ENCODE assay signal across 11 cellular contexts in the genomic region with DNA sequence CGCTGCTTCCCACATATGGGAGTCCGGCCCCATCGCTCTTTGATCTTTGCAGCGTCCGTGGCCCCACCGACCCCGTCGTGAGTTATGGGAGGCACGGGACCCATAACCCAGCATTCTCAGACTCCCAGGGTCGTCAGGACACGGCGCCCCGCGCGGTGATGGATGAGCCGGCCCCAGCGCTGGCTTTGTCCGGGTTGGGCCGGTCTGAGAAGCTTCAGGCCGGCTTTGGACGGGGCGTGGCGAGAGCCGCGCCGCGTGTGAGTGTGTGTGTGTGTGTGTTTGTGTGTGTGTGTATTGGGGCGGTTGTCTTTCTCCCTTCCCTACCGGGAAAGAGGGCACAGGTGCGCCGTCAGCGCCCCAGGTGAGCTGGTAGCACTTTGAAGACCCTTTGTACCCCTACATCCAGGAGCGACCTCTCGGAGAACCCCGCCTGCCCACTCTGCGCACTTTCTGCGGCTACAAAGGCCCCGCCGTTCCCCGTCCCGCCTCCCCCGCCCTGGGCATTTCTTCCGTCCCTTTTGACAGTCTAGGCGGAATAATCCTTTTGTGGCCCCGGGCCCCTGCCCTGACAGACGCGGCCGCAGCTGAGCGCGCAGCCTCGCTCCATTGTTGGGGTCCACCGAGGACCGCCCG. TPM values are rescaled to one million over a fixed set of nuclear protein-coding genes. Genes with fewer than 3 reads are reported as not detected.
DNase-seq lines count a peak whose midpoint lies in the region; ATAC-seq and TF ChIP-seq lines count a peak whose summit lies in the region.
"Had no signal": no experiment of that assay in that cellular context is flagged by ENCODE, and none has a peak within 500 bp of the region (broad histone marks: within the 10 kb centered on the region; RNA-seq: fewer than 3 reads in every experiment).

No MANE protein-coding gene starts in this region.

- no peaks in the 10 kb centered on the region for H3K9me3 Mint-ChIP-seq in activated naive CD8-positive, alpha-beta T cell (ENCODE audit: low read depth)
- no peaks in the 10 kb centered on the region for H3K9me3 Mint-ChIP-seq in activated naive CD8-positive, alpha-beta T cell treated with anti-CD3 and anti-CD28 coated beads for 36 hours
- H3K9me3 Mint-ChIP-seq in activated T-helper 17 cell treated with anti-CD3 and anti-CD28 coated beads, Interleukin-2, amount 50 U/mL, for 72 hours, result no peaks in the 10 kb centered on the region
- no peaks in the 10 kb centered on the region for H3K9me3 Mint-ChIP-seq in type B pancreatic cell

- DNase-seq in activated naive CD8-positive, alpha-beta T cell treated with anti-CD3 and anti-CD28 coated beads for 36 hours, result no peak
- DNase-seq in left lobe of liver (ENCODE audit: low spot score) (no peak), type B pancreatic cell (ENCODE audit: extremely low spot score, unreplicated experiment) (peak; percentile 82), dedifferentiated amniotic fluid mesenchymal stem cell (ENCODE audit: extremely low spot score) (no peak)
- DNase-seq: HCEC 1CT; stimulated activated CD4-positive, alpha-beta T cell treated with anti-CD3 and anti-CD28 coated beads, Interleukin-4, amount 100 ng/mL, for 24 hours had no signal

- H3K27ac Mint-ChIP-seq in activated naive CD8-positive, alpha-beta T cell, result no peak overlapping the region
- H3K27ac Mint-ChIP-seq in activated naive CD8-positive, alpha-beta T cell treated with anti-CD3 and anti-CD28 coated beads for 36 hours, result no peak overlapping the region
- no peak overlapping the region for H3K27ac Mint-ChIP-seq in activated T-helper 17 cell treated with anti-CD3 and anti-CD28 coated beads, Interleukin-2, amount 50 U/mL, for 72 hours
- H3K27ac Mint-ChIP-seq in type B pancreatic cell, result peak overlapping the region; percentile 71

- peaks cover 16% of the 10 kb centered on the region for H3K27me3 Mint-ChIP-seq in activated naive CD8-positive, alpha-beta T cell
- H3K27me3 Mint-ChIP-seq in activated naive CD8-positive, alpha-beta T cell treated with anti-CD3 and anti-CD28 coated beads for 36 hours, result peaks cover 57% of the 10 kb centered on the region
- peaks cover 37% of the 10 kb centered on the region for H3K27me3 Mint-ChIP-seq in activated T-helper 17 cell treated with anti-CD3 and anti-CD28 coated beads, Interleukin-2, amount 50 U/mL, for 72 hours
- H3K27me3 Mint-ChIP-seq in type B pancreatic cell, result peaks cover 33% of the 10 kb centered on the region

- H3K4me3 Mint-ChIP-seq in activated naive CD8-positive, alpha-beta T cell, result peak overlapping the region; percentile 78
- no peak overlapping the region for H3K4me3 Mint-ChIP-seq in activated naive CD8-positive, alpha-beta T cell treated with anti-CD3 and anti-CD28 coated beads for 36 hours
- peak overlapping the region; percentile 25 for H3K4me3 Mint-ChIP-seq in activated T-helper 17 cell treated with anti-CD3 and anti-CD28 coated beads, Interleukin-2, amount 50 U/mL, for 72 hours
- H3K4me3 Mint-ChIP-seq in type B pancreatic cell, result peak overlapping the region; percentile 87

- no peak for ATAC-seq in activated T-helper 17 cell treated with anti-CD3 and anti-CD28 coated beads, Interleukin-2, amount 50 U/mL, for 72 hours (replicated peaks)
- peak; percentile 48 for ATAC-seq in left lobe of liver
- ATAC-seq in HG02798 (IDR thresholded peaks at IDR 0.05; ENCODE audit: poor library complexity, unreplicated experiment), result no peak
- no peak for ATAC-seq in GM18502 (IDR thresholded peaks at IDR 0.05; ENCODE audit: poor library complexity, unreplicated experiment)

- no peaks in the 10 kb centered on the region for H3K36me3 Mint-ChIP-seq in activated naive CD8-positive, alpha-beta T cell
- H3K36me3 Mint-ChIP-seq in activated naive CD8-positive, alpha-beta T cell treated with anti-CD3 and anti-CD28 coated beads for 36 hours, result no peaks in the 10 kb centered on the region
- H3K36me3 Mint-ChIP-seq in activated T-helper 17 cell treated with anti-CD3 and anti-CD28 coated beads, Interleukin-2, amount 50 U/mL, for 72 hours (ENCODE audit: low read depth), result no peaks in the 10 kb centered on the region
- no peaks in the 10 kb centered on the region for H3K36me3 Mint-ChIP-seq in type B pancreatic cell

- TF ChIP-seq CTCF in type B pancreatic cell (conservative IDR thresholded peaks at IDR 0.05), result no peak

- H3K4me1 Mint-ChIP-seq in activated naive CD8-positive, alpha-beta T cell (ENCODE audit: low read depth), result peaks cover 27% of the 10 kb centered on the region
- H3K4me1 Mint-ChIP-seq in activated naive CD8-positive, alpha-beta T cell treated with anti-CD3 and anti-CD28 coated beads for 36 hours, result peaks cover 24% of the 10 kb centered on the region
- peaks cover 19% of the 10 kb centered on the region for H3K4me1 Mint-ChIP-seq in activated T-helper 17 cell treated with anti-CD3 and anti-CD28 coated beads, Interleukin-2, amount 50 U/mL, for 72 hours
- H3K4me1 Mint-ChIP-seq in type B pancreatic cell (ENCODE audit: unreplicated experiment), result peaks cover 21% of the 10 kb centered on the region

RNA-seq across cellular contexts. Expression of gene DRAXIN, which starts 0.7 kb away (rescaled TPM):
- under 1 TPM; 0.08 to 0.16 TPM for total RNA-seq in activated naive CD8-positive, alpha-beta T cell treated with anti-CD3 and anti-CD28 coated beads for 36 hours
- under 1 TPM; 0.04 to 0.13 TPM for total RNA-seq in activated T-helper 17 cell treated with anti-CD3 and anti-CD28 coated beads, Interleukin-2, amount 50 U/mL, for 72 hours
- total RNA-seq in left lobe of liver (not detected), type B pancreatic cell (ENCODE audit: low replicate concordance) (1.1 and 13.5 TPM in 2 replicates)
- total RNA-seq: foreskin keratinocyte had no signal

RNA-seq across cellular contexts. Expression of gene MAD2L2, which starts 9.8 kb away (rescaled TPM):
- total RNA-seq in activated naive CD8-positive, alpha-beta T cell treated with anti-CD3 and anti-CD28 coated beads for 36 hours, result 10 to 100 TPM; 71.9 to 72.1 TPM
- total RNA-seq in activated T-helper 17 cell treated with anti-CD3 and anti-CD28 coated beads, Interleukin-2, amount 50 U/mL, for 72 hours, result 10 to 100 TPM; 63.1 to 63.3 TPM
- 28.3 TPM for total RNA-seq in left lobe of liver
- 45.0 and 70.7 TPM in 2 replicates for total RNA-seq in type B pancreatic cell (ENCODE audit: low replicate concordance)

RNA-seq across cellular contexts. Expression of gene FBXO6, which starts 26.8 kb away (rescaled TPM):
- total RNA-seq in activated naive CD8-positive, alpha-beta T cell treated with anti-CD3 and anti-CD28 coated beads for 36 hours, result 10 to 100 TPM; 15.5 to 16.8 TPM
- total RNA-seq in activated T-helper 17 cell treated with anti-CD3 and anti-CD28 coated beads, Interleukin-2, amount 50 U/mL, for 72 hours, result 1 to 10 TPM; 2.0 to 6.2 TPM
- total RNA-seq in left lobe of liver (12.0 TPM), type B pancreatic cell (ENCODE audit: low replicate concordance) (4.3 and 6.5 TPM in 2 replicates)

RNA-seq across cellular contexts. Expression of gene FBXO44, which starts 36.1 kb away (rescaled TPM):
- 10 to 100 TPM; 14.4 to 15.9 TPM for total RNA-seq in activated naive CD8-positive, alpha-beta T cell treated with anti-CD3 and anti-CD28 coated beads for 36 hours
- 10 to 100 TPM; 13.8 to 21.7 TPM for total RNA-seq in activated T-helper 17 cell treated with anti-CD3 and anti-CD28 coated beads, Interleukin-2, amount 50 U/mL, for 72 hours
- total RNA-seq in left lobe of liver (11.6 TPM), type B pancreatic cell (ENCODE audit: low replicate concordance) (14.1 and 24.8 TPM in 2 replicates)

RNA-seq across cellular contexts. Expression of gene FBXO2, which starts 36.6 kb away (rescaled TPM):
- total RNA-seq in activated naive CD8-positive, alpha-beta T cell treated with anti-CD3 and anti-CD28 coated beads for 36 hours, result 1 to 10 TPM; 1.5 to 1.7 TPM
- 1 to 10 TPM; 1.3 to 4.0 TPM for total RNA-seq in activated T-helper 17 cell treated with anti-CD3 and anti-CD28 coated beads, Interleukin-2, amount 50 U/mL, for 72 hours
- total RNA-seq in left lobe of liver (15.0 TPM), type B pancreatic cell (ENCODE audit: low replicate concordance) (5.9 and 7.4 TPM in 2 replicates)
